Comparison of ENCODE assay signal across 1 cellular context in genomic region chr22:42702675-42703074, GRCh38.
TF ChIP-seq lines count a peak whose summit lies in the region.

No MANE protein-coding gene starts in this region.

TF ChIP-seq in H1, 55 proteins besides CTCF, POLR2A, EP300 and RAD21:
- TF ChIP-seq KDM1A (IDR thresholded peaks at IDR 0.05; ENCODE audit: borderline replicate concordance, low read length) (no peak), NANOG (IDR thresholded peaks at IDR 0.05; ENCODE audit: insufficient read depth, low read depth, low read length, poor library complexity, severe bottlenecking) (no peak)
